Comparison of ENCODE assay signal across 1 cellular context in genomic region chr1:62637392-62638105, GRCh38.
TF ChIP-seq lines count a peak whose summit lies in the region.

No MANE protein-coding gene starts in this region.

TF ChIP-seq in H1, 55 proteins besides CTCF, POLR2A, EP300 and RAD21:
- TF ChIP-seq SRF (IDR thresholded peaks at IDR 0.05; ENCODE audit: low read depth, low read length): no peak
